11 cellular contexts compared by ENCODE assay signal in genomic region chr1:161195171-161195570, GRCh38. TPM values are rescaled to one million over a fixed set of nuclear protein-coding genes. Genes with fewer than 3 reads are reported as not detected.
DNase-seq lines count a peak whose midpoint lies in the region; ATAC-seq, FAIRE-seq and TF ChIP-seq lines count a peak whose summit lies in the region.
"Had no signal": no experiment of that assay in that cellular context is flagged by ENCODE, and none has a peak within 500 bp of the region (broad histone marks: within the 10 kb centered on the region; RNA-seq: fewer than 3 reads in every experiment).

No MANE protein-coding gene starts in this region.

- peak; percentile 77 for ATAC-seq in GM21529 (IDR thresholded peaks at IDR 0.05; ENCODE audit: unreplicated experiment)
- peak; percentile 69 to 71 (median 70) for ATAC-seq in natural killer cell
- no peak for ATAC-seq in HG02884 (IDR thresholded peaks at IDR 0.05; ENCODE audit: unreplicated experiment)

- H3K4me3 Mint-ChIP-seq in activated CD4-positive, alpha-beta memory T cell treated with anti-CD3 and anti-CD28 coated beads for 36 hours: no peak overlapping the region
- peak overlapping the region; percentile 67 for H3K4me3 Mint-ChIP-seq in natural killer cell

- peaks cover 27% of the 10 kb centered on the region for H3K4me1 Mint-ChIP-seq in activated CD4-positive, alpha-beta memory T cell treated with anti-CD3 and anti-CD28 coated beads for 36 hours (ENCODE audit: low read depth)
- H3K4me1 Mint-ChIP-seq in natural killer cell: peaks cover 28 to 68% of the 10 kb centered on the region in 2 donors

- CTCF ChIA-PET in activated CD4-positive, alpha-beta memory T cell treated with anti-CD3 and anti-CD28 coated beads for 36 hours (lab: Charles Lee): no interaction called here

- H3K9me3 Mint-ChIP-seq in activated CD4-positive, alpha-beta memory T cell treated with anti-CD3 and anti-CD28 coated beads for 36 hours: no peaks in the 10 kb centered on the region
- H3K9me3 Mint-ChIP-seq in natural killer cell: no peaks in the 10 kb centered on the region

- TF ChIP-seq CTCF in natural killer cell (IDR thresholded peaks at IDR 0.05): no peak

- no peaks in the 10 kb centered on the region for H3K36me3 Mint-ChIP-seq in activated CD4-positive, alpha-beta memory T cell treated with anti-CD3 and anti-CD28 coated beads for 36 hours
- H3K36me3 Mint-ChIP-seq in natural killer cell: no peaks in the 10 kb centered on the region

- H3K27ac Mint-ChIP-seq in activated CD4-positive, alpha-beta memory T cell treated with anti-CD3 and anti-CD28 coated beads for 36 hours: peak overlapping the region; percentile 14
- H3K27ac Mint-ChIP-seq in natural killer cell: peak overlapping the region; percentile 82 to 92

- intact Hi-C loops in activated CD4-positive, alpha-beta memory T cell treated with anti-CD3 and anti-CD28 coated beads for 36 hours (cut with micrococcal nuclease): no loop called here
- intact Hi-C loops in natural killer cell (cut with micrococcal nuclease): no loop called here

- no peaks in the 10 kb centered on the region for H3K27me3 Mint-ChIP-seq in activated CD4-positive, alpha-beta memory T cell treated with anti-CD3 and anti-CD28 coated beads for 36 hours
- H3K27me3 Mint-ChIP-seq in natural killer cell (ENCODE audit: low read depth in 2 of 2): no peaks in the 10 kb centered on the region

- POLR2A ChIA-PET in activated CD4-positive, alpha-beta memory T cell treated with anti-CD3 and anti-CD28 coated beads for 36 hours (lab: Charles Lee): no interaction called here

- peak; percentile 70 for FAIRE-seq in GM12892 (lab: Jason Lieb, UNC)

- DNase-seq in GM12892 (ENCODE audit: insufficient read length) (no peak), natural killer cell (no peak), ecto neural progenitor cell (ENCODE audit: low spot score) (no peak), iPS-NIHi11 (ENCODE audit: low spot score) (no peak)
- DNase-seq in activated CD4-positive, alpha-beta memory T cell treated with anti-CD3 and anti-CD28 coated beads for 36 hours: no peak
- no peak for DNase-seq in stimulated activated CD4-positive, alpha-beta T cell treated with anti-CD3 and anti-CD28 coated beads, Interleukin-4, amount 100 ng/mL, for 1 hour
- DNase-seq: DMS79 treated with DMSO at 0.1 percent for 48 hours, MG63, stomach had no signal

- TF ChIP-seq POLR2A in GM12892 (IDR thresholded peaks at IDR 0.05; ENCODE audit: low read depth, low read length): no peak

RNA-seq across cellular contexts. Expression of gene ADAMTS4, which starts 3.7 kb away (rescaled TPM):
- polyA plus RNA-seq in GM12892 (2012; ENCODE audit: missing spikeins): 0.06 TPM
- 1 to 10 TPM; 2.3 to 3.0 TPM for total RNA-seq in activated CD4-positive, alpha-beta memory T cell treated with anti-CD3 and anti-CD28 coated beads for 36 hours
- total RNA-seq in natural killer cell: under 1 TPM; 0.14 to 0.20 (median 0.14) TPM

RNA-seq across cellular contexts. Expression of gene NDUFS2, which starts 7.0 kb away (rescaled TPM):
- polyA plus RNA-seq in GM12892 (2012; ENCODE audit: missing spikeins): 101 TPM
- total RNA-seq in activated CD4-positive, alpha-beta memory T cell treated with anti-CD3 and anti-CD28 coated beads for 36 hours: 100 to 1,000 TPM in 1 of 2 experiments, 10 to 100 TPM in 1; 98.3 to 103 TPM
- 10 to 100 TPM; 74.7 to 88.8 (median 84.7) TPM for total RNA-seq in natural killer cell

RNA-seq across cellular contexts. Expression of gene B4GALT3, which starts 17.9 kb away (rescaled TPM):
- 15.7 TPM for polyA plus RNA-seq in GM12892 (2012; ENCODE audit: missing spikeins)
- 10 to 100 TPM; 46.3 to 50.9 TPM for total RNA-seq in activated CD4-positive, alpha-beta memory T cell treated with anti-CD3 and anti-CD28 coated beads for 36 hours
- 10 to 100 TPM; 58.4 to 62.2 (median 59.4) TPM for total RNA-seq in natural killer cell

RNA-seq across cellular contexts. Expression of gene FCER1G, which starts 19.9 kb away (rescaled TPM):
- not detected for polyA plus RNA-seq in GM12892 (2012; ENCODE audit: missing spikeins)
- 1 to 10 TPM in 1 of 2 experiments, under 1 TPM in 1; 0.99 to 2.0 TPM for total RNA-seq in activated CD4-positive, alpha-beta memory T cell treated with anti-CD3 and anti-CD28 coated beads for 36 hours
- 100 to 1,000 TPM; 226 to 281 (median 259) TPM for total RNA-seq in natural killer cell

RNA-seq across cellular contexts. Expression of gene APOA2, which starts 28.3 kb away (rescaled TPM):
- polyA plus RNA-seq in GM12892 (2012; ENCODE audit: missing spikeins): not detected
- not detected for total RNA-seq in activated CD4-positive, alpha-beta memory T cell treated with anti-CD3 and anti-CD28 coated beads for 36 hours
- total RNA-seq in natural killer cell: not detected
- polyA plus RNA-seq: stomach had no signal
